1 cellular context compared by ENCODE assay signal in the genomic region with DNA sequence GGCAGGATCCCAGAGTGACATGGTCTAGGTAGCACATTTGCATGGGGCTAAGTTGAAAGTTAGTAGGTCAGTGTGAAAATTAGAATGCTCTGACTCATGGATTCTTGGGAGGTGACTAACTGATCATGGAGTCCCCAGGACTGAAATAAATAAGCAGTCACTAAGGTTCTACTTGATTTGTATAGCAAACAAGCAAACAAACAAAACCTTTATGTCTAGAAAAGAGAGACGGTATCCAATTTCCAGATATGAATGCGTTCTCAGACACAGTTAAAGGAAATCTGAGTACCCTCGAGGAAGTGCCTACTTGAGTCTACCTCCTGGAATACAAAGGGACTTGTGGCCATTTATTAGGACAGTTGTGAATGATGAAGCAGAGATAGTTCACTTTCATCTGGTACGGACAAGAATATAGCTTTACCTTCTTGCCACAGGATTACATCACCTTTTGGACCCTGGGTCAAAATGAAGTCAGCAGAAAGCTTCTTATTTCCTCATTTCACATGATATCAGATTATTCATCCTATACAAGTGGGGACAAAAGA.
A peak's percentile ranks its signal among the peaks of the same experiment; 100 is the strongest.
TF ChIP-seq lines count a peak whose summit lies in the region.

No MANE protein-coding gene starts in this region.

TF ChIP-seq in IMR-90, 13 proteins besides CTCF, POLR2A, EP300 and RAD21 (continued from another document):
- TF ChIP-seq BHLHE40 (IDR thresholded peaks at IDR 0.05; ENCODE audit: low read depth, low read length) (no peak), CEBPB (IDR thresholded peaks at IDR 0.05; ENCODE audit: low read depth, low read length) (0 out of 2 replicates have a peak, but pooled peaks have one; percentile 6), CHD1 (IDR thresholded peaks at IDR 0.05; ENCODE audit: low read depth, low read length) (no peak)
- TF ChIP-seq, protein P1, sequence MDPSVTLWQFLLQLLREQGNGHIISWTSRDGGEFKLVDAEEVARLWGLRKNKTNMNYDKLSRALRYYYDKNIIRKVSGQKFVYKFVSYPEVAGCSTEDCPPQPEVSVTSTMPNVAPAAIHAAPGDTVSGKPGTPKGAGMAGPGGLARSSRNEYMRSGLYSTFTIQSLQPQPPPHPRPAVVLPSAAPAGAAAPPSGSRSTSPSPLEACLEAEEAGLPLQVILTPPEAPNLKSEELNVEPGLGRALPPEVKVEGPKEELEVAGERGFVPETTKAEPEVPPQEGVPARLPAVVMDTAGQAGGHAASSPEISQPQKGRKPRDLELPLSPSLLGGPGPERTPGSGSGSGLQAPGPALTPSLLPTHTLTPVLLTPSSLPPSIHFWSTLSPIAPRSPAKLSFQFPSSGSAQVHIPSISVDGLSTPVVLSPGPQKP (IDR thresholded peaks at IDR 0.05; ENCODE audit: borderline replicate concordance, low read depth, low read length) = no peak
